ENCODE assay signal across 10 cellular contexts in the genomic region with DNA sequence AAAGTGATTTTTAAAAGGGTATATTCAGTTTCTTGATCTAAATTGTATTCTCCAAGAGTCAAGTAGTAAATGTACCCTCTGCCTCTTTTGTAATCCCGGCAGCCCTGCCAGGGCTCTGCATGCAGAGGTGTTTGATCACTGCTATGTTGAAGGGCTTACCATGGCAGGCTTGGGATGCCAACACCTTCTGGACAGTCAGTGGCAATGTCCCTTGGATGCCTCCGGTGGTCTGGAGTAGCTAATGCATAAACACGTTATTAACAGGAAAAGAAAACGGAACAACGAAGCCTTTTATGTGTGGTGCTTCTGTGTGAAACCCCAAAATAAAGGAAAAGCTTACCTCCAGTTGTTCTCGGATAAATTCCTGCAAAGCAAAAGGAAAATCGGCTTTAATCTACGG. TPM values are rescaled to one million over a fixed set of nuclear protein-coding genes. Genes with fewer than 3 reads are reported as not detected.
DNase-seq lines count a peak whose midpoint lies in the region; ATAC-seq and TF ChIP-seq lines count a peak whose summit lies in the region.
"Had no signal": no experiment of that assay in that cellular context is flagged by ENCODE, and none has a peak within 500 bp of the region (broad histone marks: within the 10 kb centered on the region; RNA-seq: fewer than 3 reads in every experiment).

No MANE protein-coding gene starts in this region.

- no peaks in the 10 kb centered on the region for H3K27me3 Mint-ChIP-seq in endodermal cell (ENCODE audit: insufficient read depth)

- H3K4me3 ChIP-seq in endodermal cell (ENCODE audit: low read length) (no peak overlapping the region), osteoblast (ENCODE audit: insufficient read depth, low read length) (no peak overlapping the region)

- peaks cover 4% of the 10 kb centered on the region for H4K20me1 ChIP-seq in osteoblast (ENCODE audit: insufficient read depth, low read length)

- no peak overlapping the region for H3K27ac Mint-ChIP-seq in endodermal cell

- H3K9ac ChIP-seq in endodermal cell (ENCODE audit: extremely low read depth, low read length, poor library complexity, severe bottlenecking): no peak overlapping the region

- H3K36me3 ChIP-seq in endodermal cell (ENCODE audit: control insufficient read depth, insufficient read depth, low read length) (peaks cover 45% of the 10 kb centered on the region), osteoblast (ENCODE audit: insufficient read depth, low read length) (peaks cover 53% of the 10 kb centered on the region)

- peaks cover 29% of the 10 kb centered on the region for H3K36me3 Mint-ChIP-seq in endodermal cell (ENCODE audit: low read depth)

- H3K4me1 ChIP-seq in endodermal cell (ENCODE audit: control insufficient read depth, insufficient read depth, low read length) (no peaks in the 10 kb centered on the region), osteoblast (ENCODE audit: insufficient read depth, low read length) (peaks cover 10% of the 10 kb centered on the region)

- H3K27ac ChIP-seq in endodermal cell (ENCODE audit: low read depth, low read length) (no peak overlapping the region), osteoblast (ENCODE audit: low read depth, low read length) (peak overlapping the region; percentile 2)

- ATAC-seq in GM19351 (IDR thresholded peaks at IDR 0.05; ENCODE audit: unreplicated experiment) (no peak), HG02970 (IDR thresholded peaks at IDR 0.05; ENCODE audit: low FRiP score, unreplicated experiment) (no peak)

- H3K4me3 Mint-ChIP-seq in endodermal cell: no peak overlapping the region

- peak; percentile 75 for TF ChIP-seq CTCF in endodermal cell (conservative IDR thresholded peaks at IDR 0.05)
- peak; percentile 31 for TF ChIP-seq CTCF in osteoblast (IDR thresholded peaks at IDR 0.05; ENCODE audit: extremely low read depth, low read depth, low read length)

- DNase-seq in NCI-H345 (lab: John Stamatoyannopoulos, UW) (peak; percentile 8), NCI-H345 treated with DMSO at 0.1 percent for 48 hours (lab: John Stamatoyannopoulos, UW; ENCODE audit: unreplicated experiment) (no peak), NCI-H1694 (lab: John Stamatoyannopoulos, UW) (peak; percentile 37), endodermal cell (peak; percentile 76), osteoblast (ENCODE audit: insufficient read length, low spot score, missing footprints) (no peak), NCI-H2029 treated with DMSO at 0.1 percent for 48 hours (lab: John Stamatoyannopoulos, UW) (no peak)
- DNase-seq: activated CD4-positive, alpha-beta T cell treated with anti-CD3 and anti-CD28 coated beads for 4 hours; C1 segment of cervical spinal cord had no signal

- no peaks in the 10 kb centered on the region for H3K27me3 ChIP-seq in endodermal cell (ENCODE audit: control insufficient read depth, insufficient read depth, low read length, poor library complexity, severe bottlenecking)
- no peaks in the 10 kb centered on the region for H3K27me3 ChIP-seq in osteoblast (ENCODE audit: insufficient read depth, low read length)

- H3K4me2 ChIP-seq in osteoblast (ENCODE audit: insufficient read depth, low read length): no peak overlapping the region

- H3K9me3 Mint-ChIP-seq in endodermal cell: no peaks in the 10 kb centered on the region

- H2AFZ ChIP-seq in osteoblast (ENCODE audit: low read length): no peak overlapping the region

- no peaks in the 10 kb centered on the region for H3K79me2 ChIP-seq in osteoblast (ENCODE audit: insufficient read depth, low read length)

- WGBS in endodermal cell (ENCODE audit: insufficient coverage in 1 of 2, insufficient read length in 1 of 2), 2 experiments: 65 to 77% methylated on average over 8 of the region's 8 CpGs

- no peaks in the 10 kb centered on the region for H3K4me1 Mint-ChIP-seq in endodermal cell

- H3K9me3 ChIP-seq in endodermal cell (ENCODE audit: control insufficient read depth, low read length) (no peaks in the 10 kb centered on the region), osteoblast (ENCODE audit: low read depth, low read length) (no peaks in the 10 kb centered on the region)

RNA-seq across cellular contexts. Expression of a gene that starts 19.9 kb away (rescaled TPM):
- 10 to 100 TPM; 35.0 to 41.6 TPM for total RNA-seq in endodermal cell
- 47.8 TPM for polyA plus RNA-seq in endodermal cell (2013, experiment 1 of 2)
- 43.8 TPM for polyA plus RNA-seq in endodermal cell (2013, experiment 2 of 2)
- total RNA-seq in osteoblast: 30.4 and 39.4 TPM in 2 replicates

RNA-seq across cellular contexts. Expression of a gene that starts 28.6 kb away (rescaled TPM):
- total RNA-seq in endodermal cell: 10 to 100 TPM; 18.7 to 34.6 TPM
- polyA plus RNA-seq in endodermal cell (2013, experiment 1 of 2): 19.2 TPM
- 14.4 TPM for polyA plus RNA-seq in endodermal cell (2013, experiment 2 of 2)
- 36.8 and 40.5 TPM in 2 replicates for total RNA-seq in osteoblast

RNA-seq across cellular contexts. Expression of a gene that starts 41.2 kb away (rescaled TPM):
- 10 to 100 TPM; 21.4 to 26.0 TPM for total RNA-seq in endodermal cell
- 40.1 TPM for polyA plus RNA-seq in endodermal cell (2013, experiment 1 of 2)
- polyA plus RNA-seq in endodermal cell (2013, experiment 2 of 2): 49.2 TPM
- total RNA-seq in osteoblast: 4.7 and 6.5 TPM in 2 replicates

RNA-seq across cellular contexts. Expression of a gene that starts 46.8 kb away (rescaled TPM):
- total RNA-seq in endodermal cell (1 to 10 TPM; 2.3 to 2.7 TPM), osteoblast (1.1 and 1.2 TPM in 2 replicates)
- polyA plus RNA-seq in endodermal cell (2013, experiment 1 of 2): 1.1 TPM
- 1.4 TPM for polyA plus RNA-seq in endodermal cell (2013, experiment 2 of 2)

Comparison
In these comparisons a context has a peak if more than half of its experiments do, and no peak if none do; other contexts are left out.
1. DNase-seq: peak in NCI-H345 (single experiment), NCI-H1694 (single experiment) and endodermal cell (single experiment); none in NCI-H345 treated with DMSO at 0.1 percent for 48 hours (single experiment), osteoblast (single experiment) and NCI-H2029 treated with DMSO at 0.1 percent for 48 hours (single experiment).